Comparison of ENCODE assay signal across 11 cellular contexts in the genomic region with DNA sequence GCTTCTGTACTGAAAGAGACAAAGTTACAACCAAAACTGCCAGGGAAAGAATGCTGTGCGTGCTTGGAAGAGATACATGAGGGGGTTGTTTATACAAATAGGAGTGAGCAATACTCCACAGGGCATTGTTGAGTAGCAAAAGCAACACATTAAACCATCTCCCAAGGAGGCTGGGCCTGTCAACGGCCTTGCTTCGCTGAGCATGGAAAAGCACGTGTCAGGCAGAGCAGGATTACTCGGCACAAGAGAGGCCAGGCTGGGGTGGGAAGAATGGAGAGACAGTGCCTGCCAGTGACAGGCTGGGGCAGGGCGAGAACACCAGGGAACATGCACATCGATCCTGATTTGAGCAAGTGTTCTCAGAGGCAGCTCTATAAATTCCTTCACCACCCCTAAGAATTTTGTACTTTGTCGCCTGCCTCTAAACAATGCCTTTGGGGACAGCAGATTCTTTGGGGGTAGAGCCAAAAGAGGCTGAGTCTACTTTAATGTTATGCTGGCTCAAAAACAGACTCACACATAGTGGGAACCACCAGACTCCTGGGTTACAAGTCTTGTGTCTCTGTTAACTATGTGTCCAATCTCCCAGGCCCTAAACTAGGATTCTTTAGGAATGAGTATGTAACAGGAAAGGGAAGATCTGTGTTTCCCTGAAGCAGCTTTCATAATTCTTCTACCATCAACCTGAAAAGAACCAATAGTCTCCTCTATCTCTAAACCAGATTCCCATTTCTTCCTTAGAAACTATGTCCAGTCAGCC.
DNase-seq lines count a peak whose midpoint lies in the region; ATAC-seq and TF ChIP-seq lines count a peak whose summit lies in the region.
"Had no signal": no experiment of that assay in that cellular context is flagged by ENCODE, and none has a peak within 500 bp of the region (broad histone marks: within the 10 kb centered on the region; RNA-seq: fewer than 3 reads in every experiment).

No MANE protein-coding gene starts in this region.

- no peaks in the 10 kb centered on the region for H3K27me3 ChIP-seq in AG04450 (ENCODE audit: control insufficient read depth, insufficient read depth, low read length)

- peak overlapping the region; percentile 78 for H3K27ac ChIP-seq in AG04450 (ENCODE audit: low read depth, low read length)

- ATAC-seq in GM19467 (IDR thresholded peaks at IDR 0.05; ENCODE audit: unreplicated experiment) = no peak
- ATAC-seq in HG03457 (IDR thresholded peaks at IDR 0.05; ENCODE audit: unreplicated experiment) = no peak
- ATAC-seq: GM12878; stimulated activated effector memory CD8-positive, alpha-beta T cell treated with anti-CD3 and anti-CD28 coated beads, Interleukin-12 subunit alpha, Interleukin-12 subunit beta, amount 100 ng/mL, for 72 hours had no signal

- DNase-seq in AG04450 (ENCODE audit: low read depth, low spot score) = peak; percentile 91
- DNase-seq in HEK293T (ENCODE audit: extremely low spot score) = no peak
- DNase-seq in choroid plexus epithelial cell (ENCODE audit: low read depth) = peak; percentile 79
- peak; percentile 20 for DNase-seq in medulla oblongata (ENCODE audit: extremely low spot score)
- no peak for DNase-seq in NCI-H2227 (lab: John Stamatoyannopoulos, UW; ENCODE audit: unreplicated experiment)
- no peak for DNase-seq in NCI-H2171 (lab: John Stamatoyannopoulos, UW)
- DNase-seq: Kasumi-1 had no signal

- CTCF ChIA-PET in AG04450 (lab: Charles Lee) = no interaction called here
- CTCF ChIA-PET in HEK293T (lab: Yijun Ruan, JAX) = no interaction called here

- no peak overlapping the region for H3K4me3 ChIP-seq in AG04450 (ENCODE audit: low read depth, low read length)
- H3K4me3 ChIP-seq in choroid plexus epithelial cell (ENCODE audit: low read depth, low read length) = no peak overlapping the region
- H3K4me3 ChIP-seq: GM12878 had no signal

- TF ChIP-seq CTCF in AG04450 (IDR thresholded peaks at IDR 0.05; ENCODE audit: low read depth, low read length) (no peak), choroid plexus epithelial cell (conservative IDR thresholded peaks at IDR 0.05; ENCODE audit: low read depth, low read length) (no peak)

- no peaks in the 10 kb centered on the region for H3K9me3 ChIP-seq in AG04450 (ENCODE audit: control insufficient read depth, insufficient read depth, low read length)

- POLR2A ChIA-PET in AG04450 (lab: Yijun Ruan, JAX) = interaction anchor here (0.7 to 1.7 kb wide), 5 partner anchors 8 to 166 kb away, joined by 3 to 5 read pairs (median 3); no protein-coding TSS in a partner anchor
- POLR2A ChIA-PET in HEK293T (lab: Yijun Ruan, JAX) = no interaction called here

TF ChIP-seq in HEK293T, 16 proteins besides CTCF, POLR2A, EP300 and RAD21:
- 0 out of 2 replicates have a peak, but pooled peaks have one; percentile 13 for TF ChIP-seq L3MBTL2 (conservative IDR thresholded peaks at IDR 0.05)
- no peak for TF ChIP-seq SP1 (IDR thresholded peaks at IDR 0.05)

Comparison
In these comparisons a context has a peak if more than half of its experiments do, and no peak if none do; other contexts are left out.
1. DNase-seq: peak in AG04450 (single experiment), choroid plexus epithelial cell (single experiment) and medulla oblongata (single experiment); none in HEK293T (single experiment), NCI-H2227 (single experiment) and NCI-H2171 (single experiment).